Comparison of ENCODE assay signal across 8 cellular contexts in genomic region chr1:241520080-241520465, GRCh38. TPM values are rescaled to one million over a fixed set of nuclear protein-coding genes. Genes with fewer than 3 reads are reported as not detected.
DNase-seq lines count a peak whose midpoint lies in the region; ATAC-seq and TF ChIP-seq lines count a peak whose summit lies in the region.

No MANE protein-coding gene starts in this region.

- H3K36me3 ChIP-seq in left ventricle myocardium inferior (peaks cover 20% of the 10 kb centered on the region), mucosa of rectum (ENCODE audit: control insufficient read depth in 2 of 2, insufficient read depth in 2 of 2, low read length in 2 of 2) (no peaks in the 10 kb centered on the region), uterus (no peaks in the 10 kb centered on the region)

- H3K27ac ChIP-seq in left ventricle myocardium inferior (replicated peaks) = peak overlapping the region; percentile 94
- peak overlapping the region in 1 of 2 donors; percentile 95 for H3K27ac ChIP-seq in coronary artery
- peak overlapping the region in 1 of 2 donors; percentile 92 for H3K27ac ChIP-seq in mucosa of rectum (ENCODE audit: low read depth in 2 of 2, low read length in 2 of 2)
- peak overlapping the region; percentile 75 to 77 for H3K27ac ChIP-seq in uterus

- in situ Hi-C loops in ACHN (cut with HindIII; ENCODE audit: low pct_ligation_motif_present, low pct_unique_long_range_greater_than_20kb, low sequenced_read_pairs) = no loop called here

- H3K9me3 ChIP-seq in left ventricle myocardium inferior (replicated peaks) (no peaks in the 10 kb centered on the region), mucosa of rectum (ENCODE audit: control insufficient read depth in 2 of 2, low read length in 2 of 2) (no peaks in the 10 kb centered on the region), uterus (no peaks in the 10 kb centered on the region)

- intact Hi-C loops in left ventricle myocardium inferior (cut with micrococcal nuclease) (no loop called here), left cardiac atrium (cut with DNase I) (no loop called here), uterus (cut with DNase I; ENCODE audit: low total_unique reads) (no loop called here)

- TF ChIP-seq CTCF in left ventricle myocardium inferior (IDR thresholded peaks at IDR 0.05; ENCODE audit: borderline replicate concordance) = no peak
- no peak for TF ChIP-seq CTCF in coronary artery (IDR thresholded peaks at IDR 0.05)
- TF ChIP-seq CTCF in uterus (IDR thresholded peaks at IDR 0.05) = no peak

- H3K4me3 ChIP-seq in left ventricle myocardium inferior = peak overlapping the region; percentile 93
- H3K4me3 ChIP-seq in coronary artery = peak overlapping the region; percentile 94
- peak overlapping the region; percentile 90 to 96 for H3K4me3 ChIP-seq in mucosa of rectum (ENCODE audit: low read length in 2 of 2)
- H3K4me3 ChIP-seq in uterus = peak overlapping the region; percentile 57 to 93

- ATAC-seq in left cardiac atrium (no peak), GM19463 (IDR thresholded peaks at IDR 0.05; ENCODE audit: unreplicated experiment) (no peak)

- H3K4me1 ChIP-seq in left ventricle myocardium inferior (peaks cover 35% of the 10 kb centered on the region), mucosa of rectum (ENCODE audit: control insufficient read depth in 2 of 2, insufficient read depth in 2 of 2, low read length in 2 of 2) (peaks cover 0 to 4% of the 10 kb centered on the region in 2 donors), uterus (no peaks in the 10 kb centered on the region)

- no peak for DNase-seq in left ventricle myocardium inferior
- no peak for DNase-seq in left cardiac atrium
- DNase-seq in coronary artery (ENCODE audit: low spot score) = no peak
- DNase-seq in uterus = no peak
- DNase-seq in NCI-H82 (lab: John Stamatoyannopoulos, UW) = no peak
- DNase-seq in ACHN = no peak

- peak overlapping the region; percentile 14 to 88 for H3K9ac ChIP-seq in mucosa of rectum (ENCODE audit: low read depth in 1 of 2, low read length in 2 of 2)

- H3K27me3 ChIP-seq in left ventricle myocardium inferior (ENCODE audit: low read depth) = peaks cover 32% of the 10 kb centered on the region
- no peaks in the 10 kb centered on the region for H3K27me3 ChIP-seq in mucosa of rectum (ENCODE audit: control insufficient read depth in 2 of 2, insufficient read depth in 2 of 2, low read length in 2 of 2)
- H3K27me3 ChIP-seq in uterus = no peaks in the 10 kb centered on the region

- no peak for TF ChIP-seq POLR2A in uterus (IDR thresholded peaks at IDR 0.05)

RNA-seq across cellular contexts. Expression of gene FH, which starts 0.5 kb away (rescaled TPM):
- total RNA-seq in left ventricle myocardium inferior (224 TPM), left cardiac atrium (100 to 1,000 TPM; 146 to 181 TPM), uterus (10 to 100 TPM; 11.8 to 48.5 (median 43.5) TPM)

RNA-seq across cellular contexts. Expression of gene KMO, which starts 12.1 kb away (rescaled TPM):
- total RNA-seq in left ventricle myocardium inferior = not detected
- under 1 TPM; 0.39 to 0.47 TPM for total RNA-seq in left cardiac atrium
- 10 to 100 TPM in 1 of 4 donors, 1 to 10 TPM in 1, under 1 TPM in 2; 0.28 to 22.9 (median 4.5) TPM for total RNA-seq in uterus
